1 cellular context compared by ENCODE assay signal in genomic region chr4:1683371-1683902, GRCh38.
TF ChIP-seq lines count a peak whose summit lies in the region.

No MANE protein-coding gene starts in this region.

TF ChIP-seq in HCT116, 20 proteins besides CTCF, POLR2A, EP300 and RAD21 (continued from another document):
- no peak for TF ChIP-seq ATF3 (IDR thresholded peaks at IDR 0.05)
